11 cellular contexts compared by ENCODE assay signal in genomic region chr5:10233505-10233904, GRCh38. TPM values are rescaled to one million over a fixed set of nuclear protein-coding genes. Genes with fewer than 3 reads are reported as not detected.
DNase-seq lines count a peak whose midpoint lies in the region; ATAC-seq lines count a peak whose summit lies in the region.
"Had no signal": no experiment of that assay in that cellular context is flagged by ENCODE, and none has a peak within 500 bp of the region (broad histone marks: within the 10 kb centered on the region; RNA-seq: fewer than 3 reads in every experiment).

No MANE protein-coding gene starts in this region.

- no peak overlapping the region for H3K18ac ChIP-seq in mesenchymal stem cell (ENCODE audit: low read depth in 1 of 2, low read length in 2 of 2)

- H3K27ac ChIP-seq in mesenchymal stem cell (ENCODE audit: low read length, poor library complexity, severe bottlenecking), result no peak overlapping the region

- H3K9me3 ChIP-seq in mesenchymal stem cell (ENCODE audit: control insufficient read depth, low read length), result no peaks in the 10 kb centered on the region

- no peak overlapping the region for H3K4me2 ChIP-seq in mesenchymal stem cell (ENCODE audit: low read length, poor library complexity, severe bottlenecking)

- H3K4ac ChIP-seq in mesenchymal stem cell (ENCODE audit: low read depth in 1 of 2, low read length in 2 of 2), result no peak overlapping the region

- CTCF ChIA-PET in activated naive CD4-positive, alpha-beta T cell treated with anti-CD3 and anti-CD28 coated beads for 36 hours (lab: Charles Lee), result no interaction called here

- 55% methylated on average over 7 of the region's 7 CpGs for WGBS in mesenchymal stem cell

- no peak overlapping the region for H2AK5ac ChIP-seq in mesenchymal stem cell (ENCODE audit: low read length, severe bottlenecking)

- H3K4me1 ChIP-seq in mesenchymal stem cell (ENCODE audit: control insufficient read depth, insufficient read depth, low read depth, low read length), result peaks cover 19% of the 10 kb centered on the region

- H3K4me3 Mint-ChIP-seq in activated naive CD4-positive, alpha-beta T cell treated with anti-CD3 and anti-CD28 coated beads for 36 hours, result no peak overlapping the region
- H3K4me3 Mint-ChIP-seq: dendritic cell treated with granulocyte-macrophage colony-stimulating factor and Interleukin-4, amounts not matched to agents 40 ng/mL and 50 ng/mL, for 4 days had no signal

- H2BK5ac ChIP-seq in mesenchymal stem cell (ENCODE audit: low read depth, low read length, poor library complexity, severe bottlenecking), result no peak overlapping the region

- H3K4me3 ChIP-seq in mesenchymal stem cell (ENCODE audit: insufficient read depth in 1 of 2, low read depth in 1 of 2, low read length in 2 of 2), result peak overlapping the region in 1 of 2 experiments; percentile 27

- peak overlapping the region; percentile 82 for H3K9ac ChIP-seq in mesenchymal stem cell (ENCODE audit: low read length)

- H3K27me3 Mint-ChIP-seq in activated naive CD4-positive, alpha-beta T cell treated with anti-CD3 and anti-CD28 coated beads for 36 hours (ENCODE audit: low read depth), result no peaks in the 10 kb centered on the region
- H3K27me3 Mint-ChIP-seq: dendritic cell treated with granulocyte-macrophage colony-stimulating factor and Interleukin-4, amounts not matched to agents 40 ng/mL and 50 ng/mL, for 4 days had no signal

- no peak overlapping the region for H2BK12ac ChIP-seq in mesenchymal stem cell (ENCODE audit: low read length in 2 of 2)

- no peak overlapping the region for H2BK15ac ChIP-seq in mesenchymal stem cell (ENCODE audit: low read depth, poor library complexity, severe bottlenecking)

- no peak overlapping the region for H3K23ac ChIP-seq in mesenchymal stem cell (ENCODE audit: low read length in 2 of 2)

- no peak overlapping the region for H2BK120ac ChIP-seq in mesenchymal stem cell (ENCODE audit: low read depth, low read length)

- peaks cover 50% of the 10 kb centered on the region for H3K36me3 Mint-ChIP-seq in activated naive CD4-positive, alpha-beta T cell treated with anti-CD3 and anti-CD28 coated beads for 36 hours (ENCODE audit: low read depth)

- peaks cover 15% of the 10 kb centered on the region for H3K79me1 ChIP-seq in mesenchymal stem cell (replicated peaks; ENCODE audit: low read length, poor library complexity, severe bottlenecking)

- no peak overlapping the region for H4K91ac ChIP-seq in mesenchymal stem cell (ENCODE audit: low read length)

- no peak overlapping the region for H3K14ac ChIP-seq in mesenchymal stem cell (ENCODE audit: low read length in 2 of 2)

- H3K4me1 Mint-ChIP-seq in activated naive CD4-positive, alpha-beta T cell treated with anti-CD3 and anti-CD28 coated beads for 36 hours (ENCODE audit: low read depth), result peaks cover 2% of the 10 kb centered on the region

- in situ Hi-C loops in KBM-7 (cut with MboI; ENCODE audit: low pct_unique_long_range_greater_than_20kb, low sequenced_read_pairs), result no loop called here

- H2AFZ ChIP-seq in mesenchymal stem cell (ENCODE audit: low read depth, low read length), result no peak overlapping the region

- H3K27me3 ChIP-seq in mesenchymal stem cell (ENCODE audit: control insufficient read depth in 1 of 2, insufficient read depth in 1 of 2, low read length in 2 of 2), result no peaks in the 10 kb centered on the region

- H3K27ac Mint-ChIP-seq in activated naive CD4-positive, alpha-beta T cell treated with anti-CD3 and anti-CD28 coated beads for 36 hours, result no peak overlapping the region
- H3K27ac Mint-ChIP-seq: dendritic cell treated with granulocyte-macrophage colony-stimulating factor and Interleukin-4, amounts not matched to agents 40 ng/mL and 50 ng/mL, for 4 days had no signal

- intact Hi-C loops in activated naive CD4-positive, alpha-beta T cell treated with anti-CD3 and anti-CD28 coated beads for 36 hours (cut with micrococcal nuclease), result no loop called here

- DNase-seq in COLO668 (lab: John Stamatoyannopoulos, UW; ENCODE audit: unreplicated experiment), result peak; percentile 35
- DNase-seq in KBM-7, result peak; percentile 21
- peak in 32 of 58 donors; percentile 3 to 58 (median 16) for DNase-seq in anterior cingulate cortex (lab: John Stamatoyannopoulos, UW)
- DNase-seq in mesenchymal stem cell, result peak; percentile 64
- DNase-seq in activated naive CD4-positive, alpha-beta T cell treated with anti-CD3 and anti-CD28 coated beads for 36 hours, result no peak
- no peak for DNase-seq in stimulated activated naive CD4-positive, alpha-beta T cell treated with Interleukin-2 at 50 U/mL for 16 hours (lab: John Stamatoyannopoulos, UW)
- DNase-seq: NK-92 treated with Interleukin-12 subunit alpha and Interleukin-12 subunit beta, amount 100 ng/mL, for 24 hours; stimulated activated CD4-positive, alpha-beta T cell treated with anti-CD3 and anti-CD28 coated beads, Interleukin-15, amount 100 ng/mL, for 24 hours had no signal

- peaks cover 11 to 15% of the 10 kb centered on the region in 2 experiments for H3K36me3 ChIP-seq in mesenchymal stem cell (ENCODE audit: control insufficient read depth in 1 of 2, insufficient read depth in 2 of 2, low read depth in 1 of 2, low read length in 2 of 2)

- H4K8ac ChIP-seq in mesenchymal stem cell (ENCODE audit: low read length), result no peak overlapping the region

- ATAC-seq in GM21529 (IDR thresholded peaks at IDR 0.05; ENCODE audit: unreplicated experiment), result no peak
- ATAC-seq in HG02981 (IDR thresholded peaks at IDR 0.05; ENCODE audit: unreplicated experiment), result no peak

- no peaks in the 10 kb centered on the region for H3K9me3 Mint-ChIP-seq in activated naive CD4-positive, alpha-beta T cell treated with anti-CD3 and anti-CD28 coated beads for 36 hours
- H3K9me3 Mint-ChIP-seq: dendritic cell treated with granulocyte-macrophage colony-stimulating factor and Interleukin-4, amounts not matched to agents 40 ng/mL and 50 ng/mL, for 4 days had no signal

RNA-seq across cellular contexts. Expression of gene ATPSCKMT, which starts 16.2 kb away (rescaled TPM):
- 14.0 TPM for polyA plus RNA-seq in mesenchymal stem cell (2013, experiment 1 of 2)
- 14.3 TPM for polyA plus RNA-seq in mesenchymal stem cell (2013, experiment 2 of 2)
- 10 to 100 TPM; 17.0 to 21.5 TPM for total RNA-seq in activated naive CD4-positive, alpha-beta T cell treated with anti-CD3 and anti-CD28 coated beads for 36 hours

RNA-seq across cellular contexts. Expression of gene CCT5, which starts 16.6 kb away (rescaled TPM):
- polyA plus RNA-seq in mesenchymal stem cell (2013, experiment 1 of 2), result 121 TPM
- 123 TPM for polyA plus RNA-seq in mesenchymal stem cell (2013, experiment 2 of 2)
- total RNA-seq in activated naive CD4-positive, alpha-beta T cell treated with anti-CD3 and anti-CD28 coated beads for 36 hours, result 100 to 1,000 TPM; 414 to 419 TPM

Comparison
In these comparisons a context has a peak if more than half of its experiments do, and no peak if none do; other contexts are left out.
1. DNase-seq: peak in COLO668 (single experiment), KBM-7 (single experiment), anterior cingulate cortex (32 of 58) and mesenchymal stem cell (single experiment); none in activated naive CD4-positive, alpha-beta T cell treated with anti-CD3 and anti-CD28 coated beads for 36 hours (single experiment) and stimulated activated naive CD4-positive, alpha-beta T cell treated with Interleukin-2 at 50 U/mL for 16 hours (single experiment).